ENCODE assay signal across 10 cellular contexts in the genomic region with DNA sequence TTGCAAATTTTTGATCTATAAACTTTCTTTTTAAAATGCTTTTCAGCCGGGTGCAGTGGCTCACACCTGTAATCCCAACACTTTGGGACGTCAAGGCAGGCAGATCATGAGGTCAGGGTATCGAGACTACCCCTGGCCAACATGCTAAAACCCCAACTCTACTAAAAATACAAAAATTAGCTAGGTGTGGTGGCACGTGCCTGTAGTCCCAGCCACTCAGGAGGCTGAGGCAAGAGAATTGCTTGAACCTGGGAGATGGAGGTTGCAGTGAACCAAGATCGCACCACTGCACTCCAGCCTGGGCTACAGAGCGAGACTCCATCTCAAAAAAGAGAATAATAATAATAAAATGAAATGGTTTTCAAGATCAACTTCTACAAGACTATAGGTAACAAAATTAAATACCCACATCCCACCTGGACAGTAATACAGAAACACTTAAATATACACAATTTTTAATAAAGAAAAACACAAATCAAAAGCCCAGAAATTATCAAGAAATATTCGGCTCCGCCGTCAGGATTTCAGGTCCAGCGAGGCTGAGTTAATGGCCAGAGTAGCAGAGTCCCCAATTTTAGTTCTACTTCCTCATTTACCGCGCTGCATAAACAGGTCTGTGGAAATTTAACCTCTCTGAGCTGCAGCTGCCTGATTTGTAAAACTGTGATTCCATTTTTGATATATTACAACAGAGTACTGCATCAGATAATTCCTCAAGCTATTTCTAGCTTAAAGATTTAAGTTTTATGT. TPM values are rescaled to one million over a fixed set of nuclear protein-coding genes. Genes with fewer than 3 reads are reported as not detected.
A peak's percentile ranks its signal among the peaks of the same experiment; 100 is the strongest.
DNase-seq lines count a peak whose midpoint lies in the region; ATAC-seq and TF ChIP-seq lines count a peak whose summit lies in the region.
"Had no signal": no experiment of that assay in that cellular context is flagged by ENCODE, and none has a peak within 500 bp of the region (broad histone marks: within the 10 kb centered on the region; RNA-seq: fewer than 3 reads in every experiment).

No MANE protein-coding gene starts in this region.

- H3K27me3 ChIP-seq in DND-41 (ENCODE audit: insufficient read depth, low read length, poor library complexity) (no peaks in the 10 kb centered on the region), HAP-1 (ENCODE audit: low read depth) (no peaks in the 10 kb centered on the region)

- peaks cover 20% of the 10 kb centered on the region for H3K36me3 ChIP-seq in DND-41 (ENCODE audit: insufficient read depth, low read length)
- peaks cover 10% of the 10 kb centered on the region for H3K36me3 ChIP-seq in HAP-1 (replicated peaks)

- H3K9me3 ChIP-seq in DND-41 (ENCODE audit: insufficient read depth, low read length, severe bottlenecking) (no peaks in the 10 kb centered on the region), HAP-1 (no peaks in the 10 kb centered on the region)
- H3K9me3 ChIP-seq: mucosa of descending colon had no signal

- in situ Hi-C loops in HAP-1 (cut with MboI; ENCODE audit: low sequenced_read_pairs), result loop anchor here (5.0 kb wide), 1 partner anchor 63 kb away; no protein-coding TSS in a partner anchor

- peaks cover 53% of the 10 kb centered on the region for H3K4me1 ChIP-seq in DND-41 (ENCODE audit: insufficient read depth, low read length)
- peaks cover 22% of the 10 kb centered on the region for H3K4me1 ChIP-seq in HAP-1

- peaks cover 71% of the 10 kb centered on the region for H3K79me2 ChIP-seq in DND-41 (ENCODE audit: insufficient read depth, low read length)

- H3K4me3 ChIP-seq in DND-41 (ENCODE audit: low read depth in 1 of 2, low read length in 2 of 2) (no peak overlapping the region), fibroblast of villous mesenchyme (ENCODE audit: low read depth, low read length) (peak overlapping the region; percentile 23), HAP-1 (no peak overlapping the region)
- H3K4me3 ChIP-seq: mucosa of descending colon had no signal

- peak overlapping the region; percentile 40; the same call in 1 of the 2 replicates for H3K4me2 ChIP-seq in DND-41 (ENCODE audit: insufficient read depth, low read length)

- no peak overlapping the region for H3K9ac ChIP-seq in DND-41 (ENCODE audit: low read depth, low read length)

- DNase-seq in DND-41 (no peak), NOMO-1 treated with DMSO at 0.1 percent for 48 hours (lab: John Stamatoyannopoulos, UW; ENCODE audit: unreplicated experiment) (peak; percentile 50), fibroblast of villous mesenchyme (ENCODE audit: low read depth) (no peak), HAP-1 (ENCODE audit: low spot score in 2 of 2) (no peak), cortex of kidney (lab: John Stamatoyannopoulos, UW) (no peak), NCI-H1105 treated with DMSO at 0.1 percent for 48 hours (lab: John Stamatoyannopoulos, UW) (no peak)
- DNase-seq: mucosa of descending colon, NCI-H510A treated with DMSO at 0.1 percent for 48 hours had no signal

- ATAC-seq in DND-41 (ENCODE audit: insufficient read depth, low read depth) (no peak), GM21526 (IDR thresholded peaks at IDR 0.05; ENCODE audit: low FRiP score, unreplicated experiment) (peak; percentile 33)
- no peak for ATAC-seq in activated CD4-positive, CD25-positive, alpha-beta regulatory T cell treated with anti-CD3 and anti-CD28 coated beads, Interleukin-2, amount 50 U/mL, for 24 hours
- ATAC-seq: mucosa of descending colon had no signal

- no peak overlapping the region for H3K27ac ChIP-seq in DND-41 (ENCODE audit: low read length)

- no peak overlapping the region for H2AFZ ChIP-seq in DND-41 (ENCODE audit: low read depth, low read length)

- no peak for TF ChIP-seq CTCF in DND-41 (IDR thresholded peaks at IDR 0.05; ENCODE audit: borderline replicate concordance, extremely low read depth, low read length, poor library complexity, severe bottlenecking)
- TF ChIP-seq CTCF in fibroblast of villous mesenchyme (IDR thresholded peaks at IDR 0.05; ENCODE audit: insufficient read depth, low read depth, low read length), result no peak

- peaks cover 7% of the 10 kb centered on the region; the same call in 1 of the 2 replicates for H4K20me1 ChIP-seq in DND-41 (ENCODE audit: insufficient read depth, low read length)

RNA-seq across cellular contexts. Expression of a gene that starts 4.0 kb away (rescaled TPM):
- total RNA-seq in fibroblast of villous mesenchyme, result 39.6 and 63.0 TPM in 2 replicates
